Comparison of ENCODE assay signal across 8 cellular contexts in genomic region chr3:72821170-72821781, GRCh38.
DNase-seq lines count a peak whose midpoint lies in the region; ATAC-seq lines count a peak whose summit lies in the region.

No MANE protein-coding gene starts in this region.

- peaks cover 16% of the 10 kb centered on the region for H3K4me1 Mint-ChIP-seq in stimulated activated memory B cell treated with anti-CD40 and anti-IgM and Interleukin-4, amounts not matched to agents 10 μg/mL and 1 μg/mL and 100 μg/mL, for 72 hours

- no peak overlapping the region for H3K27ac Mint-ChIP-seq in stimulated activated memory B cell treated with anti-CD40 and anti-IgM and Interleukin-4, amounts not matched to agents 10 μg/mL and 1 μg/mL and 100 μg/mL, for 72 hours

- ATAC-seq in GM19455 (IDR thresholded peaks at IDR 0.05; ENCODE audit: unreplicated experiment): peak; percentile 30
- peak; percentile 77 for ATAC-seq in stimulated activated memory B cell treated with anti-CD40 and anti-IgM and Interleukin-4, amounts not matched to agents 10 μg/mL and 1 μg/mL and 100 μg/mL, for 72 hours

- H3K4me3 Mint-ChIP-seq in stimulated activated memory B cell treated with anti-CD40 and anti-IgM and Interleukin-4, amounts not matched to agents 10 μg/mL and 1 μg/mL and 100 μg/mL, for 72 hours: no peak overlapping the region

- peak; percentile 42 for DNase-seq in AG20443 (ENCODE audit: low spot score)
- DNase-seq in NCI-H748 (lab: John Stamatoyannopoulos, UW; ENCODE audit: unreplicated experiment): peak; percentile 72
- DNase-seq in epithelial cell of prostate (ENCODE audit: low read depth, low spot score): no peak
- no peak for DNase-seq in NCI-H187 (lab: John Stamatoyannopoulos, UW)
- DNase-seq in activated effector memory CD4-positive, alpha-beta T cell treated with anti-CD3 and anti-CD28 coated beads, Interleukin-2, amount 50 U/mL, for 16 hours: no peak
- DNase-seq in RPMI8226: no peak

- no peaks in the 10 kb centered on the region for H3K27me3 Mint-ChIP-seq in stimulated activated memory B cell treated with anti-CD40 and anti-IgM and Interleukin-4, amounts not matched to agents 10 μg/mL and 1 μg/mL and 100 μg/mL, for 72 hours

- peaks cover 15% of the 10 kb centered on the region for H3K36me3 Mint-ChIP-seq in stimulated activated memory B cell treated with anti-CD40 and anti-IgM and Interleukin-4, amounts not matched to agents 10 μg/mL and 1 μg/mL and 100 μg/mL, for 72 hours

- peak overlapping the region; percentile 11 for H3K27ac ChIP-seq in epithelial cell of prostate

- no peaks in the 10 kb centered on the region for H3K9me3 Mint-ChIP-seq in stimulated activated memory B cell treated with anti-CD40 and anti-IgM and Interleukin-4, amounts not matched to agents 10 μg/mL and 1 μg/mL and 100 μg/mL, for 72 hours

Comparison
In these comparisons a context has a peak if more than half of its experiments do, and no peak if none do; other contexts are left out.
1. DNase-seq: peak in AG20443 (single experiment) and NCI-H748 (single experiment); none in epithelial cell of prostate (single experiment), NCI-H187 (0 of 2), activated effector memory CD4-positive, alpha-beta T cell treated with anti-CD3 and anti-CD28 coated beads, Interleukin-2, amount 50 U/mL, for 16 hours (single experiment) and RPMI8226 (single experiment).